Comparison of ENCODE assay signal across 27 cellular contexts in the genomic region with DNA sequence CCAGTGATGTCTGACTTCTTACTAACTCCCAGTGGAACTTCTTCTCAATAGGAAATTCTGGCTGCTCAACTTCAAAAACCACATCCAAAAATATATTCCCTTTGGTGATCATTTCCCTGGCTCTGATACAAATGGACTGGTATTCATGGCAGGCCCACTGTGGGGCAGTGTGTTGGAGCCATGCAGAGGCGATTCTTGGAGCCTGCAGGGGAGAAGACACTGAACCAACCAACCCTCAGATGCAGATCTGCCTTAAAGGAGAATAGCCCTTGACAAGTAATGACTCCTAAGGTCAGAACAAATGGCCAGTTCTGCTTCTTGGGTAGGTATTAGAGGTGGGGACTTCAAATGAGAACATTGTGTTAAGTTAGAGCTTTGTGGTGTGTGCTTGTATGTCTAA. TPM values are rescaled to one million over a fixed set of nuclear protein-coding genes. Genes with fewer than 3 reads are reported as not detected.
DNase-seq lines count a peak whose midpoint lies in the region; ATAC-seq lines count a peak whose summit lies in the region.
"Had no signal": no experiment of that assay in that cellular context is flagged by ENCODE, and none has a peak within 500 bp of the region (broad histone marks: within the 10 kb centered on the region; RNA-seq: fewer than 3 reads in every experiment).

No MANE protein-coding gene starts in this region.

- ATAC-seq in HG03280 (IDR thresholded peaks at IDR 0.05; ENCODE audit: unreplicated experiment) = no peak
- ATAC-seq: esophagus mucosa; stimulated activated naive B cell treated with anti-CD40 and anti-IgM and Interleukin-4, amounts not matched to agents 10 μg/mL and 1 μg/mL and 100 μg/mL, for 72 hours had no signal

- POLR2A ChIA-PET in activated CD4-positive, alpha-beta memory T cell treated with anti-CD3 and anti-CD28 coated beads, Interleukin-2, amount 10 ng/mL, durations not matched to agents 7 days and 5 days (lab: Charles Lee) = no interaction called here

- in situ Hi-C loops in KBM-7 (cut with MboI; ENCODE audit: low pct_unique_long_range_greater_than_20kb, low sequenced_read_pairs) (no loop called here), SK-MEL-5 (cut with HindIII; ENCODE audit: low pct_unique_long_range_greater_than_20kb, low sequenced_read_pairs) (no loop called here)

- DNase-seq in ELF-1 (ENCODE audit: low read depth, low spot score) (peak; percentile 21), KBM-7 (peak; percentile 12), SK-MEL-5 (ENCODE audit: low read depth, low spot score) (peak; percentile 64), foreskin melanocyte (peak; percentile 4), AG08396 (ENCODE audit: low spot score) (no peak), NOMO-1 treated with DMSO at 0.1 percent for 48 hours (lab: John Stamatoyannopoulos, UW; ENCODE audit: unreplicated experiment) (no peak)
- no peak for DNase-seq in activated CD4-positive, alpha-beta memory T cell treated with anti-CD3 and anti-CD28 coated beads, Interleukin-2, amount 10 ng/mL, durations not matched to agents 7 days and 5 days
- DNase-seq: activated CD4-positive, alpha-beta T cell treated with anti-CD3 and anti-CD28 coated beads, Interleukin-2, amount 10 ng/mL, durations not matched to agents 7 days and 5 days; CD4-positive, alpha-beta T cell; DMS153; IMR-90; MG63; NCI-H1436 treated with DMSO at 0.1 percent for 48 hours; NCI-H2171; NCI-H524; nucleus accumbens; SIG-M5; small intestine; stimulated activated naive B cell treated with anti-CD40 and anti-IgM and Interleukin-4, amounts not matched to agents 10 μg/mL and 1 μg/mL and 100 μg/mL, for 72 hours; T-helper 1 cell had no signal

- H3K36me3 Mint-ChIP-seq in activated CD4-positive, alpha-beta memory T cell treated with anti-CD3 and anti-CD28 coated beads, Interleukin-2, amount 10 ng/mL, durations not matched to agents 7 days and 5 days (ENCODE audit: low read depth) = no peaks in the 10 kb centered on the region
- H3K36me3 Mint-ChIP-seq: activated naive CD8-positive, alpha-beta T cell; stimulated activated naive B cell treated with anti-CD40 and anti-IgM and Interleukin-4, amounts not matched to agents 10 μg/mL and 1 μg/mL and 100 μg/mL, for 72 hours had no signal

- CTCF ChIA-PET in activated CD4-positive, alpha-beta memory T cell treated with anti-CD3 and anti-CD28 coated beads, Interleukin-2, amount 10 ng/mL, durations not matched to agents 7 days and 5 days (lab: Charles Lee) = interaction anchor here (1.0 kb wide), 1 partner anchor 14 kb away, joined by 4 read pairs; no protein-coding TSS in a partner anchor

- H3K4me3 Mint-ChIP-seq in activated CD4-positive, alpha-beta memory T cell treated with anti-CD3 and anti-CD28 coated beads, Interleukin-2, amount 10 ng/mL, durations not matched to agents 7 days and 5 days = no peak overlapping the region
- H3K4me3 Mint-ChIP-seq: activated CD4-positive, alpha-beta T cell treated with anti-CD3 and anti-CD28 coated beads, Interleukin-2, amount 10 ng/mL, durations not matched to agents 7 days and 5 days; activated naive CD8-positive, alpha-beta T cell; CD4-positive, alpha-beta T cell; stimulated activated naive B cell treated with anti-CD40 and anti-IgM and Interleukin-4, amounts not matched to agents 10 μg/mL and 1 μg/mL and 100 μg/mL, for 72 hours had no signal

- peaks cover 13% of the 10 kb centered on the region for H3K27me3 Mint-ChIP-seq in activated CD4-positive, alpha-beta memory T cell treated with anti-CD3 and anti-CD28 coated beads, Interleukin-2, amount 10 ng/mL, durations not matched to agents 7 days and 5 days

- no peak overlapping the region for H3K27ac Mint-ChIP-seq in activated CD4-positive, alpha-beta memory T cell treated with anti-CD3 and anti-CD28 coated beads, Interleukin-2, amount 10 ng/mL, durations not matched to agents 7 days and 5 days
- H3K27ac Mint-ChIP-seq: activated CD4-positive, alpha-beta T cell treated with anti-CD3 and anti-CD28 coated beads, Interleukin-2, amount 10 ng/mL, durations not matched to agents 7 days and 5 days; activated naive CD8-positive, alpha-beta T cell; CD4-positive, alpha-beta T cell; stimulated activated naive B cell treated with anti-CD40 and anti-IgM and Interleukin-4, amounts not matched to agents 10 μg/mL and 1 μg/mL and 100 μg/mL, for 72 hours had no signal

- no peaks in the 10 kb centered on the region for H3K4me1 Mint-ChIP-seq in activated CD4-positive, alpha-beta memory T cell treated with anti-CD3 and anti-CD28 coated beads, Interleukin-2, amount 10 ng/mL, durations not matched to agents 7 days and 5 days
- H3K4me1 Mint-ChIP-seq: stimulated activated naive B cell treated with anti-CD40 and anti-IgM and Interleukin-4, amounts not matched to agents 10 μg/mL and 1 μg/mL and 100 μg/mL, for 72 hours had no signal

- H3K9me3 Mint-ChIP-seq in activated CD4-positive, alpha-beta memory T cell treated with anti-CD3 and anti-CD28 coated beads, Interleukin-2, amount 10 ng/mL, durations not matched to agents 7 days and 5 days = no peaks in the 10 kb centered on the region
- H3K9me3 Mint-ChIP-seq: activated CD4-positive, alpha-beta T cell treated with anti-CD3 and anti-CD28 coated beads, Interleukin-2, amount 10 ng/mL, durations not matched to agents 7 days and 5 days; CD4-positive, alpha-beta T cell; stimulated activated naive B cell treated with anti-CD40 and anti-IgM and Interleukin-4, amounts not matched to agents 10 μg/mL and 1 μg/mL and 100 μg/mL, for 72 hours had no signal

RNA-seq across cellular contexts. Expression of a gene that starts 12.2 kb away (rescaled TPM):
- not detected in 2 replicates for total RNA-seq in SK-MEL-5 (2014; rRNA removed; shearing (Covaris generic))
- polyA plus RNA-seq in SK-MEL-5 (2015; cell fraction: cytosol; rRNA removed) = not detected in 2 replicates
- polyA plus RNA-seq in SK-MEL-5 (2015; cell fraction: nucleus; rRNA removed) = not detected in 2 replicates
- total RNA-seq in activated CD4-positive, alpha-beta memory T cell treated with anti-CD3 and anti-CD28 coated beads, Interleukin-2, amount 10 ng/mL, durations not matched to agents 7 days and 5 days = not detected
- total RNA-seq: activated CD4-positive, alpha-beta T cell treated with anti-CD3 and anti-CD28 coated beads, Interleukin-2, amount 10 ng/mL, durations not matched to agents 7 days and 5 days; astrocyte; CD4-positive, alpha-beta T cell; esophagus mucosa; IMR-90; kidney epithelial cell; lung microvascular endothelial cell; temporal lobe had no signal
- polyA plus RNA-seq: IMR-90, small intestine had no signal

RNA-seq across cellular contexts. Expression of a gene that starts 20.2 kb away (rescaled TPM):
- not detected in 2 replicates for total RNA-seq in SK-MEL-5 (2014; rRNA removed; shearing (Covaris generic))
- not detected in 2 replicates for polyA plus RNA-seq in SK-MEL-5 (2015; cell fraction: cytosol; rRNA removed)
- not detected in 2 replicates for polyA plus RNA-seq in SK-MEL-5 (2015; cell fraction: nucleus; rRNA removed)
- not detected for total RNA-seq in activated CD4-positive, alpha-beta memory T cell treated with anti-CD3 and anti-CD28 coated beads, Interleukin-2, amount 10 ng/mL, durations not matched to agents 7 days and 5 days
- total RNA-seq: activated CD4-positive, alpha-beta T cell treated with anti-CD3 and anti-CD28 coated beads, Interleukin-2, amount 10 ng/mL, durations not matched to agents 7 days and 5 days; astrocyte; CD4-positive, alpha-beta T cell; esophagus mucosa; IMR-90; kidney epithelial cell; lung microvascular endothelial cell; temporal lobe had no signal
- polyA plus RNA-seq: IMR-90, small intestine had no signal

RNA-seq across cellular contexts. Expression of a gene that starts 50.4 kb away (rescaled TPM):
- total RNA-seq in SK-MEL-5 (2014; rRNA removed; shearing (Covaris generic)) = not detected in 2 replicates
- not detected in 2 replicates for polyA plus RNA-seq in SK-MEL-5 (2015; cell fraction: cytosol; rRNA removed)
- polyA plus RNA-seq in SK-MEL-5 (2015; cell fraction: nucleus; rRNA removed) = not detected in 2 replicates
- total RNA-seq in activated CD4-positive, alpha-beta memory T cell treated with anti-CD3 and anti-CD28 coated beads, Interleukin-2, amount 10 ng/mL, durations not matched to agents 7 days and 5 days = not detected
- total RNA-seq: activated CD4-positive, alpha-beta T cell treated with anti-CD3 and anti-CD28 coated beads, Interleukin-2, amount 10 ng/mL, durations not matched to agents 7 days and 5 days; astrocyte; CD4-positive, alpha-beta T cell; esophagus mucosa; IMR-90; kidney epithelial cell; lung microvascular endothelial cell; temporal lobe had no signal
- polyA plus RNA-seq: IMR-90, small intestine had no signal

Comparison
In these comparisons a context has a peak if more than half of its experiments do, and no peak if none do; other contexts are left out.
1. DNase-seq: peak in ELF-1 (single experiment), KBM-7 (single experiment), SK-MEL-5 (single experiment) and foreskin melanocyte (single experiment); none in AG08396 (single experiment), NOMO-1 treated with DMSO at 0.1 percent for 48 hours (single experiment) and activated CD4-positive, alpha-beta memory T cell treated with anti-CD3 and anti-CD28 coated beads, Interleukin-2, amount 10 ng/mL, durations not matched to agents 7 days and 5 days (single experiment).